Comparison of ENCODE assay signal across 8 cellular contexts in the genomic region with DNA sequence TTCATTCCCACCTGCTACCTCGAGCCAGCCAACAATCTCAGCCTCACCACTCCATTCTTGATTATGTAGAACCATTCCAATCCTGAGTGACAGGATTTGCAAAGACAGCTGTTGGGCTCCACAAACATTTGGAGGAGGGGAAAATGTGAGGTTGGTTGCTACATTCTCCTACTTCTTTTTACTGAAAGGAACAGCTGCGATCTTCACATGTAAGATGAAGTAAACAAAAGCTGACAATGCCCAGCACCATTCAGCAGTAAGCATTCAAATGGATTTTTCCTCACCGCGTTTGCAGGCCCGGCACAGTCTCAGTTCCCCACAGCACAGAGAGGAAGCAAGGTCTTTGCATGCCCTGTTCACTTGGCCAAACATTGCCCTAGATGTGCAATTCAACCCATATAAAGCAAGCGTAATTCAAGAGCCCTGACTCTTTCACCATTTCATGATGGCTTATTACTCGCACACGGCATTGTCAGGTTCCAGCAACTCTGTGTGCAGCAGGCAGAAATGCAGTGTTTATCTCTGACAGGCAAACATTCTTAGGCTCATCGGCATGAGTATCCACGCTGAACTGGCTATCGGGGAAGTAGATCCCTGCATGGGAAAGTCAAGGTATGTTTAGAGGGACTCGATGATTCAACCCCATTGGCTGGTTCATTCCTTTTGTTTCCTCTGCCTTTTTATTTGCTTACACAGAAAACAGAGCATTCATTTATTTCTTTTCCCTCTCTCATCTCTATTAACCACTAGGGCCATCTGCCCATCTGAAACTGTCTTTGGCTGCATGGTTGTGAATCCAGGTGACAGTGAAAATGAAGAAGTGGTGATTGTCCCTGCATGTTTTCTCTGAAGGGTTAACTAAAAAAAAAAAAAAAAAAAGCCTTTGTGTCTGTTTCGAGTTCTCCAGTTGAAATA.
DNase-seq lines count a peak whose midpoint lies in the region; ATAC-seq, FAIRE-seq and TF ChIP-seq lines count a peak whose summit lies in the region.

No MANE protein-coding gene starts in this region.

- peak overlapping the region; percentile 82 for H3K4me3 ChIP-seq in GM12878
- H3K4me3 ChIP-seq in PC-9: no peak overlapping the region

- H4K20me1 ChIP-seq in GM12878 (ENCODE audit: control insufficient read depth, insufficient read depth) (no peaks in the 10 kb centered on the region), PC-9 (ENCODE audit: insufficient read depth) (no peaks in the 10 kb centered on the region)

- peak; percentile 65 to 70; a peak in 3 of 4 replicates for TF ChIP-seq EP300 in GM12878 (IDR thresholded peaks at IDR 0.05; ENCODE audit: borderline replicate concordance in 1 of 2, control insufficient read depth in 1 of 2, low read depth in 2 of 2, low read length in 2 of 2)

- FAIRE-seq in GM12878 (lab: Jason Lieb, UNC): peak; percentile 13

- H3K27me3 ChIP-seq in GM12878 (replicated peaks in 1 of 2; ENCODE audit: control insufficient read depth in 2 of 2, insufficient read depth in 2 of 2, low read length in 1 of 2) (no peaks in the 10 kb centered on the region), PC-9 (ENCODE audit: insufficient read depth, low read depth) (no peaks in the 10 kb centered on the region)

- TF ChIP-seq CTCF in GM12878 (IDR thresholded peaks at IDR 0.05 in 2 of 3, conservative IDR thresholded peaks at IDR 0.05 in 1 of 3; ENCODE audit: control insufficient read depth in 2 of 3, extremely low read depth in 1 of 3, insufficient read depth in 1 of 3, low read depth in 3 of 3, low read length in 3 of 3) (no peak), nephron progenitor cell (IDR thresholded peaks at IDR 0.05) (no peak), PC-9 (conservative IDR thresholded peaks at IDR 0.05) (no peak)

- peak; percentile 85 for TF ChIP-seq POLR2A in GM12878 (IDR thresholded peaks at IDR 0.05; ENCODE audit: low read depth, low read length)

- in situ Hi-C loops in GM12878 (cut with MboI): loop anchor here (25.0 kb wide), 1 partner anchor 96 kb away; no protein-coding TSS in a partner anchor

- H3K9me3 ChIP-seq in GM12878 (replicated peaks; ENCODE audit: control insufficient read depth, insufficient read depth, low read length) (no peaks in the 10 kb centered on the region), PC-9 (ENCODE audit: insufficient read depth, low read depth) (no peaks in the 10 kb centered on the region)

- no peaks in the 10 kb centered on the region for H3K36me3 Mint-ChIP-seq in nephron progenitor cell (ENCODE audit: low read depth)
- H3K36me3 Mint-ChIP-seq in activated T-helper 17 cell treated with anti-CD3 and anti-CD28 coated beads, Interleukin-2, amount 50 U/mL, for 72 hours (ENCODE audit: low read depth): no peaks in the 10 kb centered on the region

- peak overlapping the region; percentile 37 for H2AFZ ChIP-seq in GM12878 (ENCODE audit: control insufficient read depth, low read depth, low read length)
- no peak overlapping the region for H2AFZ ChIP-seq in PC-9

- H3K4me1 ChIP-seq in GM12878 (ENCODE audit: control insufficient read depth, insufficient read depth, low read length): peaks cover 62% of the 10 kb centered on the region
- peaks cover 24% of the 10 kb centered on the region for H3K4me1 ChIP-seq in PC-9 (replicated peaks; ENCODE audit: insufficient read depth)

- H3K9me3 Mint-ChIP-seq in nephron progenitor cell: no peaks in the 10 kb centered on the region
- H3K9me3 Mint-ChIP-seq in activated T-helper 17 cell treated with anti-CD3 and anti-CD28 coated beads, Interleukin-2, amount 50 U/mL, for 72 hours: no peaks in the 10 kb centered on the region

- no peaks in the 10 kb centered on the region for H3K27me3 Mint-ChIP-seq in nephron progenitor cell (ENCODE audit: low read depth, poor library complexity)
- no peaks in the 10 kb centered on the region for H3K27me3 Mint-ChIP-seq in activated T-helper 17 cell treated with anti-CD3 and anti-CD28 coated beads, Interleukin-2, amount 50 U/mL, for 72 hours

- peak overlapping the region; percentile 99 for H3K27ac ChIP-seq in GM12878 (ENCODE audit: control insufficient read depth, insufficient read depth)
- H3K27ac ChIP-seq in PC-9: no peak overlapping the region

- peaks cover 73% of the 10 kb centered on the region for H3K79me2 ChIP-seq in GM12878 (ENCODE audit: control insufficient read depth, insufficient read depth, low read length)
- no peaks in the 10 kb centered on the region for H3K79me2 ChIP-seq in PC-9 (ENCODE audit: low read depth)

- H3K4me2 ChIP-seq in GM12878 (ENCODE audit: control insufficient read depth, insufficient read depth) (peak overlapping the region; percentile 98), PC-9 (no peak overlapping the region)

- peak; percentile 27 for ATAC-seq in GM19463 (IDR thresholded peaks at IDR 0.05; ENCODE audit: unreplicated experiment)
- ATAC-seq in HG03571 (IDR thresholded peaks at IDR 0.05; ENCODE audit: unreplicated experiment): peak; percentile 37
- peak; percentile 39 for ATAC-seq in GM12878
- ATAC-seq in activated T-helper 17 cell treated with anti-CD3 and anti-CD28 coated beads, Interleukin-2, amount 50 U/mL, for 72 hours (replicated peaks): no peak

- RAD21 ChIA-PET in GM12878 (lab: Charles Lee; ENCODE audit: unreplicated experiment): interaction anchor here (0.7 to 5.9 kb wide), 26 partner anchors 19 to 655 kb away, joined by 3 to 67 read pairs (median 6); a partner anchor contains a TSS

- WGBS in GM12878 (ENCODE audit: insufficient coverage, insufficient replicate concordance, low lambda C conversion rate, missing lambda C conversion rate): under 1% methylated on average over 13 of the region's 13 CpGs

- BruUV-seq in GM12878 (replicated peaks; lab: Mats Ljungman, UMichigan) (no TSS peak), PC-9 (replicated peaks; lab: Mats Ljungman, UMichigan) (no TSS peak)

- peak; percentile 5 for TF ChIP-seq RAD21 in GM12878 (IDR thresholded peaks at IDR 0.05; ENCODE audit: insufficient read depth, low read depth, low read length)

- SMC1A ChIA-PET in GM12878 (lab: Charles Lee; ENCODE audit: uncharacterized antibody, unreplicated experiment): interaction anchor here (0.9 to 3.2 kb wide), 27 partner anchors 10 to 424 kb away, joined by 3 to 28 read pairs (median 5); a partner anchor contains a TSS

- H3K36me3 ChIP-seq in GM12878 (ENCODE audit: control insufficient read depth in 2 of 2, insufficient read depth in 2 of 2, low read length in 1 of 2): no peaks in the 10 kb centered on the region
- no peaks in the 10 kb centered on the region for H3K36me3 ChIP-seq in PC-9 (ENCODE audit: low read depth)

- CTCF ChIA-PET in GM12878 (lab: Yijun Ruan, JAX): interaction anchor here (1.5 to 2.0 kb wide), 6 partner anchors 21 to 104 kb away, joined by 4 to 9 read pairs (median 6); no protein-coding TSS in a partner anchor
- CTCF ChIA-PET in PC-9 (lab: Charles Lee): no interaction called here

- H3K4me1 Mint-ChIP-seq in nephron progenitor cell: peaks cover 31% of the 10 kb centered on the region
- H3K4me1 Mint-ChIP-seq in activated T-helper 17 cell treated with anti-CD3 and anti-CD28 coated beads, Interleukin-2, amount 50 U/mL, for 72 hours: peaks cover 21% of the 10 kb centered on the region

- H3K9me2 ChIP-seq in PC-9 (ENCODE audit: insufficient read depth): no peaks in the 10 kb centered on the region

- peak overlapping the region; percentile 95 for H3K9ac ChIP-seq in GM12878 (ENCODE audit: control insufficient read depth, insufficient read depth, low read length)

- DNase-seq in DMS153 (lab: John Stamatoyannopoulos, UW) (peak; percentile 65), GM12878 (ENCODE audit: low read depth, low spot score) (peak; percentile 90), nephron progenitor cell (no peak), GM03348 (ENCODE audit: low spot score) (no peak), PC-9 (no peak)

- H3F3A ChIP-seq in PC-9 (ENCODE audit: insufficient read depth, low read depth): no peaks in the 10 kb centered on the region

- no peak overlapping the region for H3K27ac Mint-ChIP-seq in nephron progenitor cell
- no peak overlapping the region for H3K27ac Mint-ChIP-seq in activated T-helper 17 cell treated with anti-CD3 and anti-CD28 coated beads, Interleukin-2, amount 50 U/mL, for 72 hours

- peak overlapping the region; percentile 2 for H3K4me3 Mint-ChIP-seq in nephron progenitor cell
- H3K4me3 Mint-ChIP-seq in activated T-helper 17 cell treated with anti-CD3 and anti-CD28 coated beads, Interleukin-2, amount 50 U/mL, for 72 hours: no peak overlapping the region

- intact Hi-C loops in GM12878 (cut with micrococcal nuclease; ENCODE audit: unreplicated experiment) (loop anchor here (1.0 to 10.0 kb wide), 6 partner anchors 21 to 432 kb away; a partner anchor contains a TSS), PC-9 (cut with micrococcal nuclease; ENCODE audit: unreplicated experiment) (no loop called here)

- POLR2A ChIA-PET in GM12878 (lab: Charles Lee): interaction anchor here (0.6 to 2.2 kb wide), 12 partner anchors 20 to 436 kb away, joined by 3 to 12 read pairs (median 5); a partner anchor contains a TSS
- POLR2A ChIA-PET in PC-9 (lab: Charles Lee; ENCODE audit: unreplicated experiment): no interaction called here

TF ChIP-seq in GM12878, 131 proteins besides CTCF, POLR2A, EP300 and RAD21 (continues in another document):
- no peak for TF ChIP-seq BRCA1 (IDR thresholded peaks at IDR 0.05; ENCODE audit: low read depth, low read length)
- TF ChIP-seq MYB (IDR thresholded peaks at IDR 0.05; ENCODE audit: borderline replicate concordance, low read depth, low read length): no peak
- TF ChIP-seq YY1 (IDR thresholded peaks at IDR 0.05; ENCODE audit: low read depth, low read length): peak; percentile 30; the same call in 1 of the 2 replicates
- TF ChIP-seq PAX5 (IDR thresholded peaks at IDR 0.05; ENCODE audit: borderline replicate concordance, low read depth, low read length): peak; percentile 3; the same call in 1 of the 2 replicates
- TF ChIP-seq, protein P1, sequence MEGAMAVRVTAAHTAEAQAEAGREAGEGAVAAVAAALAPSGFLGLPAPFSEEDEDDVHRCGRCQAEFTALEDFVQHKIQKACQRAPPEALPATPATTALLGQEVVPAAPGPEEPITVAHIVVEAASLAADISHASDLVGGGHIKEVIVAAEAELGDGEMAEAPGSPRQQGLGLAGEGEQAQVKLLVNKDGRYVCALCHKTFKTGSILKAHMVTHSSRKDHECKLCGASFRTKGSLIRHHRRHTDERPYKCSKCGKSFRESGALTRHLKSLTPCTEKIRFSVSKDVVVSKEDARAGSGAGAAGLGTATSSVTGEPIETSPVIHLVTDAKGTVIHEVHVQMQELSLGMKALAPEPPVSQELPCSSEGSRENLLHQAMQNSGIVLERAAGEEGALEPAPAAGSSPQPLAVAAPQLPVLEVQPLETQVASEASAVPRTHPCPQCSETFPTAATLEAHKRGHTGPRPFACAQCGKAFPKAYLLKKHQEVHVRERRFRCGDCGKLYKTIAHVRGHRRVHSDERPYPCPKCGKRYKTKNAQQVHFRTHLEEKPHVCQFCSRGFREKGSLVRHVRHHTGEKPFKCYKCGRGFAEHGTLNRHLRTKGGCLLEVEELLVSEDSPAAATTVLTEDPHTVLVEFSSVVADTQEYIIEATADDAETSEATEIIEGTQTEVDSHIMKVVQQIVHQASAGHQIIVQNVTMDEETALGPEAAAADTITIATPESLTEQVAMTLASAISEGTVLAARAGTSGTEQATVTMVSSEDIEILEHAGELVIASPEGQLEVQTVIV (IDR thresholded peaks at IDR 0.05; ENCODE audit: borderline replicate concordance, partially characterized antibody): no peak
- peak; percentile 47; the same call in 1 of the 2 replicates for TF ChIP-seq CREM (IDR thresholded peaks at IDR 0.05; ENCODE audit: low read depth)

Comparison
In these comparisons a context has a peak if more than half of its experiments do, and no peak if none do; other contexts are left out.
1. DNase-seq: peak in DMS153 (single experiment) and GM12878 (single experiment); none in nephron progenitor cell (single experiment), GM03348 (single experiment) and PC-9 (0 of 2).